ENCODE assay signal across 8 cellular contexts in the genomic region with DNA sequence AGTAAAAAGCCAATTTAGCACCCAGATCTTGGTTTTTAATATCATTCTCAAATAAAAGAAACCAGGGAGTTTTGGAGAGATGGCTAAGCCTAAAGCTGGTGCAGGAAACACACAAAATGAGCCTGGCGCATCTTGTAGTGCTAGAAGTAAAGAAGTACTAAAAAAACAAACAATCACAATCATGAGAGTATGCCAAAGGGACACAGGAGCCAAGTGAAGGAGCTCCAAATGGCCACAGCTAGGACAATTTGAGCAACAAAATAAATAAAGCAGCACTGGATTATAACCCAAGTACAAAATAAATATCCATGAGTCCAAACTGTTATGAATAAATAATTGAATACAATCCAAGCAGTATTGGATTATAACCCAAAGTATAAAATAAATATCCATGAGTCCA.
"Had no signal": no experiment of that assay in that cellular context is flagged by ENCODE, and none has a peak within 500 bp of the region (broad histone marks: within the 10 kb centered on the region; RNA-seq: fewer than 3 reads in every experiment).

No MANE protein-coding gene starts in this region.

- H3K36me3 ChIP-seq: HAP-1 had no signal

- H3K9me3 ChIP-seq: HAP-1 had no signal

- H3K27ac ChIP-seq: GM23248, HL-60 had no signal

- DNase-seq: GM23248, GOT3, H7, HFFc6 had no signal

- H3K4me3 ChIP-seq: GM23248, HAP-1 had no signal

- ATAC-seq: HCT116, HepG2 had no signal
